ENCODE assay signal across 8 cellular contexts in genomic region chr9:128503870-128504269, GRCh38. TPM values are rescaled to one million over a fixed set of nuclear protein-coding genes. Genes with fewer than 3 reads are reported as not detected.
DNase-seq lines count a peak whose midpoint lies in the region; ATAC-seq and TF ChIP-seq lines count a peak whose summit lies in the region.

No MANE protein-coding gene starts in this region.

- TF ChIP-seq CTCF in DOHH2 (IDR thresholded peaks at IDR 0.05; ENCODE audit: low read depth, low read length, poor library complexity, severe bottlenecking) = no peak
- TF ChIP-seq CTCF in mammary epithelial cell (conservative IDR thresholded peaks at IDR 0.05 in 1 of 2, IDR thresholded peaks at IDR 0.05 in 1 of 2; ENCODE audit: extremely low read depth in 1 of 2, insufficient read depth in 1 of 2, low read depth in 1 of 2, low read length in 2 of 2) = no peak

- peaks cover 5% of the 10 kb centered on the region; the same call in 1 of the 2 replicates for H4K20me1 ChIP-seq in DOHH2 (ENCODE audit: control insufficient read depth, insufficient read depth, low read depth, low read length)
- H4K20me1 ChIP-seq in mammary epithelial cell (ENCODE audit: insufficient read depth, low read length) = no peaks in the 10 kb centered on the region

- no peak for ATAC-seq in HG02678 (IDR thresholded peaks at IDR 0.05; ENCODE audit: unreplicated experiment)

- dilution Hi-C loops in mammary epithelial cell (cut with HindIII; ENCODE audit: low sequenced_read_pairs) = loop anchor here (5.0 kb wide), 2 partner anchors 38 to 187 kb away; no protein-coding TSS in a partner anchor

- H3K27me3 ChIP-seq in DOHH2 (ENCODE audit: control insufficient read depth, low read length) (no peaks in the 10 kb centered on the region), MG63 (no peaks in the 10 kb centered on the region), mammary epithelial cell (ENCODE audit: insufficient read depth, low read length) (no peaks in the 10 kb centered on the region), mononuclear cell (ENCODE audit: insufficient read depth, low read length) (no peaks in the 10 kb centered on the region)

- H3K9ac ChIP-seq in mammary epithelial cell (ENCODE audit: insufficient read depth, low read length) = peak overlapping the region; percentile 68

- peaks cover 11% of the 10 kb centered on the region; the same call in 1 of the 2 replicates for H3F3A ChIP-seq in DOHH2 (ENCODE audit: control insufficient read depth, insufficient read depth)

- CTCF ChIA-PET in mammary epithelial cell (lab: Charles Lee; ENCODE audit: low non-redundant PET) = no interaction called here

- DNase-seq in MG63 (peak; percentile 11), mammary epithelial cell (peak; percentile 23), hippocampal formation (lab: John Stamatoyannopoulos, UW) (no peak), SK-N-DZ (ENCODE audit: low spot score) (no peak), DMS114 treated with DMSO at 0.1 percent for 48 hours (lab: John Stamatoyannopoulos, UW; ENCODE audit: unreplicated experiment) (no peak)

- peak overlapping the region; percentile 81 for H2AFZ ChIP-seq in mammary epithelial cell (ENCODE audit: low read depth, low read length)

- no peaks in the 10 kb centered on the region for H3K9me2 ChIP-seq in DOHH2 (replicated peaks; ENCODE audit: control insufficient read depth, low read length)

- WGBS in mammary epithelial cell (ENCODE audit: low coverage, missing lambda C conversion rate) = 2% methylated on average over 11 of the region's 11 CpGs

- H3K4me3 ChIP-seq in DOHH2 (ENCODE audit: low read length) (peak overlapping the region; percentile 94), MG63 (peak overlapping the region; percentile 90), mammary epithelial cell (replicated peaks in 1 of 3; ENCODE audit: insufficient read depth in 1 of 3, low read depth in 2 of 3, low read length in 3 of 3) (peak overlapping the region; percentile 86 to 95 (median 91)), mononuclear cell (ENCODE audit: low read length) (peak overlapping the region; percentile 91)

- H3K27ac ChIP-seq in DOHH2 (ENCODE audit: low read depth, low read length) (peak overlapping the region; percentile 23; the same call in 1 of the 2 replicates), mammary epithelial cell (ENCODE audit: insufficient read depth, low read depth, low read length) (peak overlapping the region; percentile 27)

- no peaks in the 10 kb centered on the region for H3K9me3 ChIP-seq in DOHH2 (ENCODE audit: control insufficient read depth, insufficient read depth, low read length)
- H3K9me3 ChIP-seq in MG63 = no peaks in the 10 kb centered on the region
- H3K9me3 ChIP-seq in mammary epithelial cell (replicated peaks; ENCODE audit: insufficient read depth, low read length) = no peaks in the 10 kb centered on the region
- no peaks in the 10 kb centered on the region for H3K9me3 ChIP-seq in mononuclear cell (ENCODE audit: low read depth, low read length)

- peaks cover 18% of the 10 kb centered on the region for H3K4me1 ChIP-seq in DOHH2 (ENCODE audit: control insufficient read depth, low read length)
- peaks cover 27% of the 10 kb centered on the region for H3K4me1 ChIP-seq in mammary epithelial cell (ENCODE audit: insufficient read depth, low read length)
- H3K4me1 ChIP-seq in mononuclear cell (ENCODE audit: insufficient read depth, low read length) = peaks cover 24% of the 10 kb centered on the region

- no TSS peak for BruUV-seq in mammary epithelial cell (replicated peaks; lab: Mats Ljungman, UMichigan)

- H3K79me2 ChIP-seq in DOHH2 (ENCODE audit: control insufficient read depth, low read length) = peaks cover 28% of the 10 kb centered on the region
- H3K79me2 ChIP-seq in mammary epithelial cell (ENCODE audit: insufficient read depth, low read length) = peaks cover 36% of the 10 kb centered on the region

- in situ Hi-C loops in mammary epithelial cell (cut with MboI; ENCODE audit: low sequenced_read_pairs in 2 of 2) = no loop called here

- intact Hi-C loops in mammary epithelial cell (cut with micrococcal nuclease) = loop anchor here (1.0 to 10.0 kb wide), 5 partner anchors 47 to 209 kb away; partner anchors contain the start of genes ODF2, SPTAN1 and URM1

- H3K4me2 ChIP-seq in DOHH2 (ENCODE audit: low read length) (peak overlapping the region; percentile 87), mammary epithelial cell (ENCODE audit: insufficient read depth, low read depth, low read length) (peak overlapping the region; percentile 69)

- H3K36me3 ChIP-seq in DOHH2 (ENCODE audit: control insufficient read depth, low read length) (peaks cover 35% of the 10 kb centered on the region), MG63 (peaks cover 16% of the 10 kb centered on the region), mammary epithelial cell (ENCODE audit: insufficient read depth, low read length) (no peaks in the 10 kb centered on the region)

RNA-seq across cellular contexts. Expression of gene GLE1, which starts 0.6 kb away (rescaled TPM):
- 58.5 and 60.3 TPM in 2 replicates for total RNA-seq in MG63 (2014; rRNA removed; shearing (Covaris generic); ENCODE audit: low replicate concordance)
- total RNA-seq in mammary epithelial cell (10 to 100 TPM; 19.7 to 28.8 TPM), mononuclear cell (12.7 TPM)
- polyA plus RNA-seq in mammary epithelial cell = 21.9 TPM
- polyA minus RNA-seq in mammary epithelial cell = 29.4 TPM
- 31.9 and 33.4 TPM in 2 replicates for polyA plus RNA-seq in SK-N-DZ (2014; cell fraction: cytosol; rRNA removed)
- polyA plus RNA-seq in SK-N-DZ (2014; cell fraction: nucleus; rRNA removed) = 15.2 and 17.9 TPM in 2 replicates

RNA-seq across cellular contexts. Expression of gene ODF2, which starts 48.1 kb away (rescaled TPM):
- total RNA-seq in MG63 (2014; rRNA removed; shearing (Covaris generic); ENCODE audit: low replicate concordance) = 28.3 and 46.9 TPM in 2 replicates
- 10 to 100 TPM; 20.5 to 36.5 TPM for total RNA-seq in mammary epithelial cell
- polyA plus RNA-seq in mammary epithelial cell = 12.5 TPM
- polyA minus RNA-seq in mammary epithelial cell = 32.7 TPM
- 18.1 TPM for total RNA-seq in mononuclear cell
- 41.0 and 44.2 TPM in 2 replicates for polyA plus RNA-seq in SK-N-DZ (2014; cell fraction: cytosol; rRNA removed)
- polyA plus RNA-seq in SK-N-DZ (2014; cell fraction: nucleus; rRNA removed) = 129 and 152 TPM in 2 replicates

RNA-seq across cellular contexts. Expression of gene SPTAN1, which starts 48.5 kb away (rescaled TPM):
- total RNA-seq in MG63 (2014; rRNA removed; shearing (Covaris generic); ENCODE audit: low replicate concordance) = 82.6 and 111 TPM in 2 replicates
- total RNA-seq in mammary epithelial cell (100 to 1,000 TPM; 257 to 307 TPM), mononuclear cell (200 TPM)
- polyA plus RNA-seq in mammary epithelial cell = 97.7 TPM
- polyA minus RNA-seq in mammary epithelial cell = 1,181 TPM
- polyA plus RNA-seq in SK-N-DZ (2014; cell fraction: cytosol; rRNA removed) = 59.9 and 65.0 TPM in 2 replicates
- 149 and 265 TPM in 2 replicates for polyA plus RNA-seq in SK-N-DZ (2014; cell fraction: nucleus; rRNA removed)

Comparison
In these comparisons a context has a peak if more than half of its experiments do, and no peak if none do; other contexts are left out.
1. DNase-seq: peak in MG63 (single experiment) and mammary epithelial cell (single experiment); none in hippocampal formation (0 of 2), SK-N-DZ (single experiment) and DMS114 treated with DMSO at 0.1 percent for 48 hours (single experiment).
2. Peak in every context shown above with its lines, with median percentiles within 50 percentile points of each other: H3K4me3 ChIP-seq.